Comparison of ENCODE assay signal across 24 cellular contexts in the genomic region with DNA sequence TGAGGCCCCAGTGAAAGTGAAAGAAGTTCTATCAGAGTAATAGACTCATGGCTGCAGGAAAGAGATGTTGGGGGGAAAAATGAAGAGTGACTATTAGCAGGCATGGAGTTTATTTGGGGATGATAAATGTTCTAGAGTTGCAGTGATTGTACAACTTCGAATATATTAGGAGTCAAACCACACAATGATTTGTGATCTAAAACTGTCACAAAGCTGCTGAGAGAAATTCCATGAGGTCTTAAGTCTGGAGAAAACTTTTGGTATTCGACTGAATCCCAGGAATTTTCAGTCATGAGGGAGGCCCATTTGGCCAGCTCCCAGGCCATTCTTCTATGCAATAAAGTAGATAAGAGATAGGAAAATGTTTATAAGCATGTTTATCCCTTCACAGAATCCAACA. TPM values are rescaled to one million over a fixed set of nuclear protein-coding genes. Genes with fewer than 3 reads are reported as not detected.
"Had no signal": no experiment of that assay in that cellular context is flagged by ENCODE, and none has a peak within 500 bp of the region (broad histone marks: within the 10 kb centered on the region; RNA-seq: fewer than 3 reads in every experiment).

No MANE protein-coding gene starts in this region.

- H3K27ac ChIP-seq: SK-N-MC had no signal

- H3K4me3 ChIP-seq: SK-N-MC had no signal

- DNase-seq: activated B cell treated with CpG ODN at 0.5 μM for 24 hours; activated CD4-positive, alpha-beta memory T cell treated with anti-CD3 and anti-CD28 coated beads for 36 hours; activated CD4-positive, alpha-beta T cell treated with anti-CD3 and anti-CD28 coated beads for 1 hour; activated CD4-positive, alpha-beta T cell treated with anti-CD3 and anti-CD28 coated beads, Interleukin-2, amount 10 ng/mL, durations not matched to agents 24 days and 14 days; activated CD8-positive, alpha-beta memory T cell treated with anti-CD3 and anti-CD28 coated beads for 24 hours; activated naive CD4-positive, alpha-beta T cell treated with Interleukin-2 at 50 U/mL for 16 hours; activated naive CD8-positive, alpha-beta T cell treated with anti-CD3 and anti-CD28 coated beads, Interleukin-2, amount 50 U/mL, for 24 hours; activated T-cell treated with anti-CD3 and anti-CD28 coated beads, Interleukin-2, amount 50 U/mL, for 4 hours; amygdala; Kasumi-1; KBM-7; NCI-H1105 treated with DMSO at 0.1 percent for 48 hours; NCI-H1436 treated with DMSO at 0.1 percent for 48 hours; NCI-H1930; NCI-H2171; NCI-H2227 treated with DMSO at 0.1 percent for 48 hours; NCI-H526 treated with DMSO at 0.1 percent for 48 hours; NCI-H82; T-cell; T-helper 2 cell; T1000 had no signal

- ATAC-seq: activated naive CD4-positive, alpha-beta T cell treated with anti-CD3 and anti-CD28 coated beads, Interleukin-2, amount 50 U/mL, for 72 hours; activated naive CD8-positive, alpha-beta T cell treated with anti-CD3 and anti-CD28 coated beads, Interleukin-2, amount 50 U/mL, for 24 hours; activated T-cell treated with anti-CD3 and anti-CD28 coated beads, Interleukin-2, amount 50 U/mL, for 4 hours; T-cell had no signal

RNA-seq across cellular contexts. Expression of a gene that starts 55.9 kb away (rescaled TPM):
- total RNA-seq: activated B cell treated with CpG ODN at 0.5 μM for 24 hours; activated naive CD4-positive, alpha-beta T cell treated with anti-CD3 and anti-CD28 coated beads, Interleukin-2, amount 50 U/mL, for 72 hours; OCI-LY7 had no signal
